In the genomic region with DNA sequence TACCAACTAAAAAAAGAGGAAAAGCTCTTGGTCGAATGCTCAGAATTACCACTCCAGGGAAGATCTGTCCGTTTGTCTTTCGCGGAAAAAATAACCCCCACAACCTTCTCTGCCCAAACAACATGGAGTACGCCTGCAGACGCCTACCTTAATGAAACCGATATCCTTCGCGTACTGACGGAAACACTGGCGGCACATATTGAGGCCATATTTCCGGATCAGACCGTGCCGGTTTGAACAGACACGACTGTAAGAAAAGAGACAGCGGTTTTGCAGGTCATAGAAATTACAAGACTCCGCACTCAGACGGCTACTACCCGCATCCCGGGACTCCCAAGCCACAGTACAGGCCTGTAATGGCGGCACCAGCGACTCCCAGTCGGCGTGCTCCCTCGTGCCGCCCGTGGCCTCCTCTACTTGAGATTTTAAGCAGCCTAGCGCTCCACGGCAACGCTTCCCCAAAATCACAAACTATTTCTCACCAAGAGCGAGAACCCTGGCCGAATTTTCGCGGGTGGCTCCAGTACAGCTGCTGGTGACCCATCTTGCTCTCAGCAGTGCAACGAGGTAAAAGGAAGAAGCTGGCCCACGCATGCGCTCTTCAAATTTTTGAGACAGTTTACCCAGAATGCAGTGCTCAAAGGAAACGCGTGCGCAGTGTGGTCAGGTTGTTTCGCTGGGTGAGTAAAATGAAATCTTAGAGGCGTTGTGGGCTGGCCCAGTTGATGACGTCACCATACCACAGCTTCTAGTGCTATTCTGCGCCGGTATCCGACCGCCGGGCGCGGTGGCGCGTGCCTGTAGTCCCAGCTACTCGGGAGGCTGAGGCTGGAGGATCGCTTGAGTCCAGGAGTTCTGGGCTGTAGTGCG, we compare ENCODE assay signal across 8 cellular contexts. TPM values are rescaled to one million over a fixed set of nuclear protein-coding genes. Genes with fewer than 3 reads are reported as not detected.
A peak's percentile ranks its signal among the peaks of the same experiment; 100 is the strongest.
DNase-seq lines count a peak whose midpoint lies in the region; FAIRE-seq and TF ChIP-seq lines count a peak whose summit lies in the region.

Gene RPS29 (minus strand): TSS at position 578 of the 870 bp plus-strand sequence. CDS start 34 bp downstream, at position 544.

- H3K9ac ChIP-seq in neuronal stem cell (ENCODE audit: low read depth, low read length, poor library complexity): peak within 1 kb of the TSS; percentile 92

- peak within 1 kb of the TSS; percentile 80 for H3K23ac ChIP-seq in neuronal stem cell (ENCODE audit: low read depth, low read length, poor library complexity)

- no peak within 1 kb of the TSS for H3K4ac ChIP-seq in neuronal stem cell (ENCODE audit: low read length)

- no peak within 1 kb of the TSS for H2BK120ac ChIP-seq in neuronal stem cell (ENCODE audit: low read depth, low read length)

- H2BK12ac ChIP-seq in neuronal stem cell (ENCODE audit: low read length): no peak within 1 kb of the TSS

- TF ChIP-seq CTCF in HFF-Myc (IDR thresholded peaks at IDR 0.05; ENCODE audit: low read depth, low read length, missing control alignments) (no peak), subcutaneous adipose tissue (IDR thresholded peaks at IDR 0.05; ENCODE audit: low read depth) (no peak)

- H2BK15ac ChIP-seq in neuronal stem cell (ENCODE audit: low read length): no peak within 1 kb of the TSS

- H3K36me3 Mint-ChIP-seq in activated naive CD4-positive, alpha-beta T cell treated with anti-CD3 and anti-CD28 coated beads for 36 hours (ENCODE audit: low read depth): peaks cover 51% of the 10 kb centered on the region

- peak within 1 kb of the TSS; percentile 95 for H3K18ac ChIP-seq in neuronal stem cell (ENCODE audit: low read length)

- H2AFZ ChIP-seq in neuronal stem cell (ENCODE audit: low read length): peak within 1 kb of the TSS; percentile 77

- H3K4me1 Mint-ChIP-seq in activated naive CD4-positive, alpha-beta T cell treated with anti-CD3 and anti-CD28 coated beads for 36 hours (ENCODE audit: low read depth): peaks cover 40% of the 10 kb centered on the region

- no peak within 1 kb of the TSS for H4K91ac ChIP-seq in neuronal stem cell (ENCODE audit: low read depth, low read length, poor library complexity)

- no peaks in the 10 kb centered on the region for H3K9me3 ChIP-seq in neuronal stem cell (replicated peaks in 1 of 2; ENCODE audit: control insufficient read depth in 2 of 2, insufficient read depth in 1 of 2, low read depth in 1 of 2, low read length in 2 of 2)

- peaks cover 7 to 11% of the 10 kb centered on the region in 2 donors for H3K4me1 ChIP-seq in neuronal stem cell (ENCODE audit: control insufficient read depth in 2 of 2, insufficient read depth in 1 of 2, low read depth in 1 of 2, low read length in 2 of 2)

- DNase-seq in GM03348 (ENCODE audit: low spot score) (peak; percentile 96), HFF-Myc (ENCODE audit: extremely low read depth, low read depth) (peak; percentile 100), NAMALWA (ENCODE audit: low spot score) (peak; percentile 97), SK-N-DZ (ENCODE audit: low spot score) (peak; percentile 99), frontal cortex (ENCODE audit: low spot score in 2 of 2) (peak; percentile 73 to 91), neuronal stem cell (ENCODE audit: low spot score) (peak; percentile 100)
- DNase-seq in activated naive CD4-positive, alpha-beta T cell treated with anti-CD3 and anti-CD28 coated beads for 36 hours: peak; percentile 99

- H3K9me3 Mint-ChIP-seq in activated naive CD4-positive, alpha-beta T cell treated with anti-CD3 and anti-CD28 coated beads for 36 hours: no peaks in the 10 kb centered on the region

- H3K4me3 ChIP-seq in HFF-Myc (replicated peaks; ENCODE audit: low read depth, low read length) (peak within 1 kb of the TSS; percentile 87), neuronal stem cell (ENCODE audit: low read length in 2 of 2) (peak within 1 kb of the TSS; percentile 78 to 100)

- H4K8ac ChIP-seq in neuronal stem cell (ENCODE audit: low read depth, low read length): no peak within 1 kb of the TSS

- intact Hi-C loops in activated naive CD4-positive, alpha-beta T cell treated with anti-CD3 and anti-CD28 coated beads for 36 hours (cut with micrococcal nuclease): loop anchor here (1.0 to 5.0 kb wide), 15 partner anchors 12 to 1509 kb away; partner anchors contain the start of genes ARF6, DMAC2L, KLHDC2 and L2HGDH

- peak within 1 kb of the TSS; percentile 75 for H3K4me2 ChIP-seq in neuronal stem cell (ENCODE audit: insufficient read depth, low read length, poor library complexity, severe bottlenecking)

- no peak within 1 kb of the TSS for H2BK5ac ChIP-seq in neuronal stem cell (ENCODE audit: low read length)

- no CpG with 5 or more reads among the region's 55 CpGs for WGBS in neuronal stem cell (ENCODE audit: extremely low coverage in 2 of 2, insufficient read length in 2 of 2, insufficient replicate concordance in 1 of 2), 2 donors

- peak within 1 kb of the TSS; percentile 74 for H3K27ac ChIP-seq in neuronal stem cell (replicated peaks; ENCODE audit: low read length)

- H3K27me3 ChIP-seq in neuronal stem cell (ENCODE audit: control insufficient read depth in 3 of 3, insufficient read depth in 3 of 3, low read depth in 1 of 3, low read length in 3 of 3): no peaks in the 10 kb centered on the region

- no peaks in the 10 kb centered on the region for H3K79me1 ChIP-seq in neuronal stem cell (ENCODE audit: low read depth, low read length)

- FAIRE-seq in frontal cortex (lab: Jason Lieb, UNC): no peak

- H2AK5ac ChIP-seq in neuronal stem cell (ENCODE audit: low read depth, low read length): no peak within 1 kb of the TSS

- peaks cover 13 to 41% of the 10 kb centered on the region in 2 donors for H3K36me3 ChIP-seq in neuronal stem cell (replicated peaks in 1 of 2; ENCODE audit: control insufficient read depth in 2 of 2, insufficient read depth in 2 of 2, low read length in 2 of 2)

- CTCF ChIA-PET in activated naive CD4-positive, alpha-beta T cell treated with anti-CD3 and anti-CD28 coated beads for 36 hours (lab: Charles Lee): interaction anchor here (0.6 to 3.8 kb wide), 10 partner anchors 9 to 245 kb away, joined by 3 to 33 read pairs (median 5); partner anchors contain the start of genes LRR1, MGAT2 and RPL36AL

- peak within 1 kb of the TSS; percentile 87 for H3K4me3 Mint-ChIP-seq in activated naive CD4-positive, alpha-beta T cell treated with anti-CD3 and anti-CD28 coated beads for 36 hours

- H3K27me3 Mint-ChIP-seq in activated naive CD4-positive, alpha-beta T cell treated with anti-CD3 and anti-CD28 coated beads for 36 hours (ENCODE audit: low read depth): peaks cover 3% of the 10 kb centered on the region

- no peak within 1 kb of the TSS for H3K14ac ChIP-seq in neuronal stem cell (ENCODE audit: low read length)

- H3K27ac Mint-ChIP-seq in activated naive CD4-positive, alpha-beta T cell treated with anti-CD3 and anti-CD28 coated beads for 36 hours: peak within 1 kb of the TSS; percentile 98

RNA-seq across cellular contexts. Expression of gene RPS29, which starts in this region (rescaled TPM):
- 7,281 and 7,959 TPM in 2 replicates for polyA plus RNA-seq in SK-N-DZ (2014; cell fraction: cytosol; rRNA removed)
- 4,100 and 8,176 TPM in 2 replicates for polyA plus RNA-seq in SK-N-DZ (2014; cell fraction: nucleus; rRNA removed)
- total RNA-seq in activated naive CD4-positive, alpha-beta T cell treated with anti-CD3 and anti-CD28 coated beads for 36 hours: 1,000 to 10,000 TPM; 1,858 to 2,382 TPM
- total RNA-seq in frontal cortex: 2,056 TPM
- polyA plus RNA-seq in neuronal stem cell (2013, experiment 1 of 2): 16,171 TPM
- 16,443 TPM for polyA plus RNA-seq in neuronal stem cell (2013, experiment 2 of 2)
- total RNA-seq in subcutaneous adipose tissue: over 10,000 TPM in 1 of 4 donors, 1,000 to 10,000 TPM in 3; 1,482 to 17,640 (median 3,936) TPM

Comparison
In these comparisons a context has a peak if more than half of its experiments do, and no peak if none do; other contexts are left out.
1. Peak in every context shown above with its lines: DNase-seq, H3K4me3 ChIP-seq and H3K27ac ChIP-seq.